In genomic region chr17:55348749-55349354, GRCh38 we compare ENCODE assay signal across 8 cellular contexts.
A peak's percentile ranks its signal among the peaks of the same experiment; 100 is the strongest.
DNase-seq lines count a peak whose midpoint lies in the region; ATAC-seq, FAIRE-seq and TF ChIP-seq lines count a peak whose summit lies in the region.

No MANE protein-coding gene starts in this region.

- H3K9me2 ChIP-seq in PC-9 (ENCODE audit: insufficient read depth): no peaks in the 10 kb centered on the region

- FAIRE-seq in pancreas (lab: Jason Lieb, UNC): peak; percentile 86

- H3K27ac Mint-ChIP-seq in activated T-helper 2 cell treated with anti-CD3 and anti-CD28 coated beads, Interferon-gamma antibody, Interleukin-2, Interleukin-4, amounts not matched to agents 10 μg/mL and 5 μg/mL and 100 μg/mL, durations not matched to agents 14 hours and 24 hours and 36 hours: no peak overlapping the region

- peaks cover 16% of the 10 kb centered on the region for H3K36me3 Mint-ChIP-seq in activated T-helper 2 cell treated with anti-CD3 and anti-CD28 coated beads, Interferon-gamma antibody, Interleukin-2, Interleukin-4, amounts not matched to agents 10 μg/mL and 5 μg/mL and 100 μg/mL, durations not matched to agents 14 hours and 24 hours and 36 hours (ENCODE audit: low read depth)

- intact Hi-C loops in PC-9 (cut with micrococcal nuclease; ENCODE audit: unreplicated experiment): loop anchor here (1.0 kb wide), 1 partner anchor 356 kb away; no protein-coding TSS in a partner anchor
- intact Hi-C loops in activated T-helper 2 cell treated with anti-CD3 and anti-CD28 coated beads, Interferon-gamma antibody, Interleukin-2, Interleukin-4, amounts not matched to agents 10 μg/mL and 5 μg/mL and 100 μg/mL, durations not matched to agents 14 hours and 24 hours and 36 hours (cut with micrococcal nuclease): loop anchor here (2.0 to 5.0 kb wide), 4 partner anchors 72 to 382 kb away; partner anchors contain the start of genes COX11, MMD and STXBP4
- intact Hi-C loops in pancreas (cut with DNase I): loop anchor here in 1 of 3 donors (5.0 kb wide), 1 partner anchor 357 kb away; no protein-coding TSS in a partner anchor

- no peaks in the 10 kb centered on the region for H4K20me1 ChIP-seq in PC-9 (ENCODE audit: insufficient read depth)

- H3K9me3 ChIP-seq in PC-9 (ENCODE audit: insufficient read depth, low read depth) (no peaks in the 10 kb centered on the region), pancreas (no peaks in the 10 kb centered on the region)

- DNase-seq in activated CD8-positive, alpha-beta memory T cell treated with anti-CD3 and anti-CD28 coated beads for 24 hours: peak; percentile 63
- no peak for DNase-seq in activated CD8-positive, alpha-beta memory T cell treated with anti-CD3 and anti-CD28 coated beads, Interleukin-2, amount 50 U/mL, for 48 hours
- DNase-seq in PC-9: peak in 1 of 2 experiments; percentile 32
- peak; percentile 28 for DNase-seq in activated T-helper 2 cell treated with anti-CD3 and anti-CD28 coated beads, Interferon-gamma antibody, Interleukin-2, Interleukin-4, amounts not matched to agents 10 μg/mL and 5 μg/mL and 100 μg/mL, durations not matched to agents 14 hours and 24 hours and 36 hours (ENCODE audit: low spot score)
- peak; percentile 29 for DNase-seq in foreskin melanocyte
- DNase-seq in pancreas: peak in 5 of 6 donors; percentile 6 to 64 (median 34)

- POLR2A ChIA-PET in PC-9 (lab: Charles Lee; ENCODE audit: unreplicated experiment): no interaction called here

- H3K27ac ChIP-seq in PC-9 (no peak overlapping the region), pancreas (no peak overlapping the region)

- H3K4me2 ChIP-seq in PC-9: no peak overlapping the region

- CTCF ChIA-PET in PC-9 (lab: Charles Lee): interaction anchor here (1.2 kb wide), 1 partner anchor 360 kb away, joined by 3 read pairs; no protein-coding TSS in a partner anchor

- H3K79me2 ChIP-seq in PC-9 (ENCODE audit: low read depth): no peaks in the 10 kb centered on the region

- WGBS in pancreas, 2 donors: 10 to 12% methylated on average over 10 of the region's 10 CpGs

- H3K27me3 ChIP-seq in PC-9 (ENCODE audit: insufficient read depth, low read depth) (no peaks in the 10 kb centered on the region), pancreas (no peaks in the 10 kb centered on the region)

- peaks cover 58% of the 10 kb centered on the region for H3K4me1 Mint-ChIP-seq in activated T-helper 2 cell treated with anti-CD3 and anti-CD28 coated beads, Interferon-gamma antibody, Interleukin-2, Interleukin-4, amounts not matched to agents 10 μg/mL and 5 μg/mL and 100 μg/mL, durations not matched to agents 14 hours and 24 hours and 36 hours (ENCODE audit: low read depth)

- BruUV-seq in PC-9 (replicated peaks; lab: Mats Ljungman, UMichigan): no TSS peak

- H3K9me3 Mint-ChIP-seq in activated T-helper 2 cell treated with anti-CD3 and anti-CD28 coated beads, Interferon-gamma antibody, Interleukin-2, Interleukin-4, amounts not matched to agents 10 μg/mL and 5 μg/mL and 100 μg/mL, durations not matched to agents 14 hours and 24 hours and 36 hours: peaks cover 14% of the 10 kb centered on the region

- TF ChIP-seq EP300 in Ishikawa (IDR thresholded peaks at IDR 0.05; ENCODE audit: borderline replicate concordance): no peak

- H2AFZ ChIP-seq in PC-9: no peak overlapping the region

- ATAC-seq in pancreas (peak; percentile 72 to 92 (median 88)), GM18873 (IDR thresholded peaks at IDR 0.05; ENCODE audit: low FRiP score, unreplicated experiment) (no peak)

- peak; percentile 73 for TF ChIP-seq RAD21 in Ishikawa (IDR thresholded peaks at IDR 0.05; ENCODE audit: low read depth)

- H3K4me3 ChIP-seq in PC-9 (no peak overlapping the region), pancreas (no peak overlapping the region)

- H3K4me3 Mint-ChIP-seq in activated T-helper 2 cell treated with anti-CD3 and anti-CD28 coated beads, Interferon-gamma antibody, Interleukin-2, Interleukin-4, amounts not matched to agents 10 μg/mL and 5 μg/mL and 100 μg/mL, durations not matched to agents 14 hours and 24 hours and 36 hours (ENCODE audit: low read depth): no peak overlapping the region

- H3K36me3 ChIP-seq in PC-9 (ENCODE audit: low read depth) (no peaks in the 10 kb centered on the region), pancreas (no peaks in the 10 kb centered on the region)

- TF ChIP-seq CTCF in PC-9 (conservative IDR thresholded peaks at IDR 0.05) (peak; percentile 86), pancreas (IDR thresholded peaks at IDR 0.05) (peak; percentile 43 to 67 (median 60))

- H3K4me1 ChIP-seq in PC-9 (replicated peaks; ENCODE audit: insufficient read depth): no peaks in the 10 kb centered on the region
- H3K4me1 ChIP-seq in pancreas: no peaks in the 10 kb centered on the region

- peaks cover 2% of the 10 kb centered on the region for H3K27me3 Mint-ChIP-seq in activated T-helper 2 cell treated with anti-CD3 and anti-CD28 coated beads, Interferon-gamma antibody, Interleukin-2, Interleukin-4, amounts not matched to agents 10 μg/mL and 5 μg/mL and 100 μg/mL, durations not matched to agents 14 hours and 24 hours and 36 hours (ENCODE audit: low read depth)

- no peaks in the 10 kb centered on the region for H3F3A ChIP-seq in PC-9 (ENCODE audit: insufficient read depth, low read depth)

TF ChIP-seq in Ishikawa, 13 proteins besides CTCF, POLR2A, EP300 and RAD21:
- TF ChIP-seq NFIC (IDR thresholded peaks at IDR 0.05) (no peak), YY1 (IDR thresholded peaks at IDR 0.05; ENCODE audit: low read depth) (no peak), TEAD4 (IDR thresholded peaks at IDR 0.05) (no peak), TCF12 (IDR thresholded peaks at IDR 0.05; ENCODE audit: low read depth) (no peak), FOXM1 (IDR thresholded peaks at IDR 0.05; ENCODE audit: borderline replicate concordance, low read depth) (no peak), CREB1 (IDR thresholded peaks at IDR 0.05; ENCODE audit: low read depth) (no peak), TAF1 (IDR thresholded peaks at IDR 0.05; ENCODE audit: low read depth) (no peak), USF1 (IDR thresholded peaks at IDR 0.05) (no peak), CEBPB (IDR thresholded peaks at IDR 0.05) (no peak), REST (IDR thresholded peaks at IDR 0.05; ENCODE audit: low read depth) (no peak), MAX (IDR thresholded peaks at IDR 0.05) (no peak), EGR1 (IDR thresholded peaks at IDR 0.05) (no peak), ZBTB7A (IDR thresholded peaks at IDR 0.05; ENCODE audit: low read depth) (no peak)
